ENCODE assay signal across 1 cellular context in the genomic region with DNA sequence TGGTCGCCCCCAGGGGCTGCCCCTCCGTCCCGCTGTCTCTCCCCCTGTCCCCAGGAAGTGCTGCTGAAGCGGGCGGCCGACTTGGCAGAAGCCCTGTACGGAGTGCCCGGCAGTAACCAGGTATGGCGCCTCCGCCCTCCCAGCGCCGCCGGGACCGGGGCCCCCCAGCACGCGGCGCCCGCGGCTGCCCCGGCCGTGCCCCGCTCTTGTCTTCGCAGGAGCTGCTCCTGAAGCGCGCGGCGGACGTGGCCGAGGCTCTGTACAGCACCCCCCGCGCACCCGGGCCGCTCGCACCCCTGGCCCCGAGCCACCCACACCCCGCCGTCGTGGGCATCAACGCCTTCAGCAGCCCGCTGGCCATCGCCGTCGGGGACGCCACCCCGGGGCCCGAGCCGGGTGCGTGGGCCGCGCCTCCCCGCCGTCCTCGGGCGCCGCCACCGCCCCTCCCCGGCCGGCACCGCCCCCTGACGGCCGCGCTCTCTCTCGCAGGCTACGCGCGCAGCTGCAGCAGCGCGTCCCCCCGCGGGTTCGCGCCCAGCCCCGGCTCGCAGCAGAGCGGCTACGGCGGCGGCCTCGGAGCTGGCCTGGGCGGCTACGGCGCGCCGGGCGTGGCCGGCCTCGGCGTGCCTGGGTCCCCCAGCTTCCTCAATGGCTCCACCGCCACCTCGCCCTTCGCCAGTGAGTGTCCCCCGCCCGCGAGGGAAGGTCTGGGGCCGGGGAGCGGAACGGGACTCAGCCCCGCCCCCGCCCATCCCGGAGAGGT.
TF ChIP-seq lines count a peak whose summit lies in the region.

No MANE protein-coding gene starts in this region.

TF ChIP-seq in HepG2, 621 proteins besides CTCF, POLR2A, EP300 and RAD21 (continued from another document):
- TF ChIP-seq ZSCAN20 (CRISPR knock-in tag; IDR thresholded peaks at IDR 0.05; ENCODE audit: borderline replicate concordance): peak; percentile 86; the same call in 1 of the 2 replicates
- TF ChIP-seq ZNF570 (CRISPR knock-in tag; IDR thresholded peaks at IDR 0.05; ENCODE audit: borderline replicate concordance): no peak
- no peak for TF ChIP-seq PLRG1 (conservative IDR thresholded peaks at IDR 0.05)
- TF ChIP-seq MZF1 (CRISPR knock-in tag; IDR thresholded peaks at IDR 0.05; ENCODE audit: borderline replicate concordance): no peak
- no peak; the same call in 1 of the 2 replicates for TF ChIP-seq NCOR1 (IDR thresholded peaks at IDR 0.05; ENCODE audit: borderline replicate concordance, low read length)
